ENCODE assay signal across 23 cellular contexts in genomic region chr7:8991159-8991558, GRCh38.
DNase-seq lines count a peak whose midpoint lies in the region; ATAC-seq and TF ChIP-seq lines count a peak whose summit lies in the region.
"Had no signal": no experiment of that assay in that cellular context is flagged by ENCODE, and none has a peak within 500 bp of the region (broad histone marks: within the 10 kb centered on the region; RNA-seq: fewer than 3 reads in every experiment).

No MANE protein-coding gene starts in this region.

- peaks cover 4% of the 10 kb centered on the region for H3K4me1 Mint-ChIP-seq in endothelial cell (ENCODE audit: unreplicated experiment)
- H3K4me1 Mint-ChIP-seq: CD8-positive, alpha-beta memory T cell; T-cell had no signal

- no peaks in the 10 kb centered on the region for H3K9me3 ChIP-seq in Loucy (ENCODE audit: insufficient read depth, low read depth, low read length)
- H3K9me3 ChIP-seq: SJCRH30 had no signal

- no peaks in the 10 kb centered on the region for H3K27me3 Mint-ChIP-seq in endothelial cell (ENCODE audit: unreplicated experiment)
- H3K27me3 Mint-ChIP-seq: CD8-positive, alpha-beta memory T cell; T-cell had no signal

- no peak overlapping the region for H3K4me2 ChIP-seq in Loucy (ENCODE audit: low read depth, low read length, poor library complexity, severe bottlenecking)

- H3K27ac Mint-ChIP-seq in endothelial cell (ENCODE audit: unreplicated experiment), result no peak overlapping the region
- H3K27ac Mint-ChIP-seq: CD8-positive, alpha-beta memory T cell; T-cell had no signal

- H3K27me3 ChIP-seq in Loucy (ENCODE audit: insufficient read depth, low read length, poor library complexity, severe bottlenecking), result no peaks in the 10 kb centered on the region
- H3K27me3 ChIP-seq: SJCRH30 had no signal

- H2AFZ ChIP-seq in Loucy (ENCODE audit: low read length), result no peak overlapping the region

- H3K36me3 ChIP-seq in Loucy (ENCODE audit: insufficient read depth, low read length), result no peaks in the 10 kb centered on the region
- H3K36me3 ChIP-seq: SJCRH30 had no signal

- H3K4me3 ChIP-seq in Loucy (ENCODE audit: low read length, poor library complexity, severe bottlenecking) (no peak overlapping the region), retinal pigment epithelial cell (ENCODE audit: low read length) (no peak overlapping the region)
- H3K4me3 ChIP-seq: SJCRH30 had no signal

- H3K4me3 Mint-ChIP-seq in endothelial cell (ENCODE audit: unreplicated experiment), result no peak overlapping the region
- H3K4me3 Mint-ChIP-seq: CD8-positive, alpha-beta memory T cell; T-cell had no signal

- H3F3A ChIP-seq in Loucy (ENCODE audit: low read depth), result no peaks in the 10 kb centered on the region

- no peaks in the 10 kb centered on the region for H3K79me2 ChIP-seq in Loucy (ENCODE audit: insufficient read depth, low read length)

- no peak overlapping the region for H3K9ac ChIP-seq in Loucy (ENCODE audit: low read depth, low read length, poor library complexity, severe bottlenecking)

- H3K9me3 Mint-ChIP-seq in endothelial cell (ENCODE audit: unreplicated experiment), result no peaks in the 10 kb centered on the region

- no peak for ATAC-seq in activated CD4-positive, CD25-positive, alpha-beta regulatory T cell treated with anti-CD3 and anti-CD28 coated beads, Interleukin-2, amount 50 U/mL, for 24 hours
- ATAC-seq in HG03460 (IDR thresholded peaks at IDR 0.05; ENCODE audit: unreplicated experiment), result no peak
- ATAC-seq: PC-3, Right ventricle myocardium inferior, T-cell had no signal

- no peaks in the 10 kb centered on the region for H3K4me1 ChIP-seq in Loucy (ENCODE audit: insufficient read depth, low read length, poor library complexity, severe bottlenecking)
- H3K4me1 ChIP-seq: SJCRH30 had no signal

- TF ChIP-seq CTCF in Loucy (conservative IDR thresholded peaks at IDR 0.05; ENCODE audit: low read length) (0 out of 2 replicates have a peak, but pooled peaks have one; percentile 19), endothelial cell (IDR thresholded peaks at IDR 0.05; ENCODE audit: unreplicated experiment) (peak; percentile 20), retinal pigment epithelial cell (conservative IDR thresholded peaks at IDR 0.05; ENCODE audit: low read depth, low read length) (peak; percentile 33)

- no peaks in the 10 kb centered on the region for H3K36me3 Mint-ChIP-seq in endothelial cell (ENCODE audit: low read depth, unreplicated experiment)
- H3K36me3 Mint-ChIP-seq: CD8-positive, alpha-beta memory T cell; T-cell had no signal

- H3K9me2 ChIP-seq in Loucy (replicated peaks; ENCODE audit: low read depth, low read length), result no peaks in the 10 kb centered on the region

- H4K20me1 ChIP-seq in Loucy (ENCODE audit: insufficient read depth, low read length, poor library complexity, severe bottlenecking), result no peaks in the 10 kb centered on the region

- DNase-seq in D341Med (ENCODE audit: low spot score) (peak; percentile 15), endothelial cell (ENCODE audit: low spot score) (no peak), retinal pigment epithelial cell (ENCODE audit: low read depth) (no peak), NCI-H128 (lab: John Stamatoyannopoulos, UW; ENCODE audit: unreplicated experiment) (no peak)
- DNase-seq: Calu3; CD8-positive, alpha-beta memory T cell; DMS153; GDM1; HCEC 1CT; Karpas-422; MV-4-11; NCI-H1105 treated with DMSO at 0.1 percent for 48 hours; NCI-H2029; NCI-H446; NCI-H524 treated with DMSO at 0.1 percent for 48 hours; NCI-H774; PC-3; SJCRH30; T-cell had no signal
